8 cellular contexts compared by ENCODE assay signal in the genomic region with DNA sequence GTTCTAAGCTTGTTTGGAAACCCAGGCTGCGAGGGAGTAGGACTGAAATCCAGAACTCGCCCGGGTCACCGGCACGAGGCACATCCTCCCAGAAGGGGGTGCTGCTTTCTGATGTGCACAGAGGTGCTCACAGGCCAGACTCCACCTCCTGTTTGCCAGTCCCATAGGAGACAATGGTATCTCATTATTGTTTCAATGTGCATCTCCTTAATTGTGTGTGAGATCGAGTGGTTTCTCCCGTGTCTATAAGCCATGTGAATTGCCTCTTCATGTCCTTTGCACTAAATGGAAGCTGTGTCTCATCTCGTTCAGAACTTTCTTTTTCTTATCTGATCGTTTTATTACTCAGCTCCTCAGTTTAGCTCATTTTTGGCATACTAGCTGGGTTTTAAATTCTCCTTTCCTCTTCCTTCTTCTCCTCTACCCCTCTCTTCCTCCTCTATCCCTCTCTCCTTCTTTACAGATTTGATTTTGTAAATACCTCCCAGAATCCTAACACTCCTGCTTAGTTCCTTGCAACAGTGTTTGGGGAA. TPM values are rescaled to one million over a fixed set of nuclear protein-coding genes. Genes with fewer than 3 reads are reported as not detected.
DNase-seq lines count a peak whose midpoint lies in the region; ATAC-seq, FAIRE-seq and TF ChIP-seq lines count a peak whose summit lies in the region.

No MANE protein-coding gene starts in this region.

- H3K36me3 Mint-ChIP-seq in activated B cell treated with CpG ODN at 0.5 μM for 24 hours (ENCODE audit: low read depth): no peaks in the 10 kb centered on the region

- H3K27ac ChIP-seq in liver (ENCODE audit: low read depth in 1 of 2, low read length in 2 of 2): no peak overlapping the region

- CTCF ChIA-PET in BJ (lab: Yijun Ruan, JAX): interaction anchor here (0.8 to 8.4 kb wide), 15 partner anchors 10 to 701 kb away, joined by 3 to 81 read pairs (median 4); no protein-coding TSS in a partner anchor
- CTCF ChIA-PET in activated B cell treated with CpG ODN at 0.5 μM for 24 hours (lab: Charles Lee): interaction anchor here (0.6 to 12.1 kb wide), 53 partner anchors 12 to 701 kb away, joined by 3 to 325 read pairs (median 5); partner anchors contain the start of gene PRKCB

- TF ChIP-seq CTCF in BJ (IDR thresholded peaks at IDR 0.05; ENCODE audit: insufficient read depth, low read depth, low read length) (peak; percentile 61), activated B cell treated with CpG ODN at 0.5 μM for 24 hours (IDR thresholded peaks at IDR 0.05) (no peak), bronchial epithelial cell (IDR thresholded peaks at IDR 0.05; ENCODE audit: insufficient read depth, low read length, severe bottlenecking) (peak; percentile 71), liver (IDR thresholded peaks at IDR 0.05; ENCODE audit: low read depth, low read length, missing input control) (peak; percentile 39)

- POLR2A ChIA-PET in BJ (lab: Charles Lee): no interaction called here
- POLR2A ChIA-PET in activated B cell treated with CpG ODN at 0.5 μM for 24 hours (lab: Charles Lee): interaction anchor here (0.6 to 1.8 kb wide), 10 partner anchors 19 to 233 kb away, joined by 3 to 15 read pairs (median 5); partner anchors contain the start of gene PRKCB

- FAIRE-seq in bronchial epithelial cell (lab: Jason Lieb, UNC): no peak

- peaks cover 0 to 2% (median 0%) of the 10 kb centered on the region in 4 donors for H3K4me1 ChIP-seq in liver (ENCODE audit: control insufficient read depth in 4 of 4, insufficient read depth in 4 of 4, low read length in 3 of 4)

- peak overlapping the region; percentile 26 for H3K27ac Mint-ChIP-seq in activated B cell treated with CpG ODN at 0.5 μM for 24 hours

- no peak overlapping the region for H3K4me3 ChIP-seq in BJ (ENCODE audit: low read depth, low read length)
- H3K4me3 ChIP-seq in MG63: no peak overlapping the region
- no peak overlapping the region for H3K4me3 ChIP-seq in bronchial epithelial cell (ENCODE audit: low read depth, low read length)
- H3K4me3 ChIP-seq in liver (ENCODE audit: low read depth in 1 of 3, low read length in 3 of 3): no peak overlapping the region

- ATAC-seq in GM19397 (IDR thresholded peaks at IDR 0.05; ENCODE audit: unreplicated experiment) (peak; percentile 67), activated B cell treated with CpG ODN at 0.5 μM for 24 hours (ENCODE audit: low read depth) (peak; percentile 82)

- H3K27me3 ChIP-seq in BJ (ENCODE audit: control insufficient read depth, insufficient read depth, low read length) (no peaks in the 10 kb centered on the region), MG63 (peaks cover 18% of the 10 kb centered on the region; the same call in 1 of the 2 replicates), bronchial epithelial cell (ENCODE audit: control insufficient read depth, insufficient read depth, low read length) (peaks cover 1% of the 10 kb centered on the region), liver (ENCODE audit: control insufficient read depth in 4 of 4, insufficient read depth in 4 of 4, low read length in 3 of 4) (no peaks in the 10 kb centered on the region)

- DNase-seq in BJ (ENCODE audit: low read depth) (no peak), MG63 (peak; percentile 49), activated B cell treated with CpG ODN at 0.5 μM for 24 hours (peak; percentile 48), bronchial epithelial cell (ENCODE audit: low read depth) (peak; percentile 40), NCI-H774 (lab: John Stamatoyannopoulos, UW) (no peak)
- peak; percentile 28 for DNase-seq in stimulated activated CD8-positive, alpha-beta memory T cell treated with anti-CD3 and anti-CD28 coated beads, Interleukin-15, amount 100 ng/mL, for 24 hours (ENCODE audit: low read depth)

- H3K36me3 ChIP-seq in BJ (ENCODE audit: control insufficient read depth, insufficient read depth, low read length) (no peaks in the 10 kb centered on the region), MG63 (no peaks in the 10 kb centered on the region), bronchial epithelial cell (ENCODE audit: control insufficient read depth, insufficient read depth, low read length) (no peaks in the 10 kb centered on the region), liver (ENCODE audit: control insufficient read depth in 4 of 4, insufficient read depth in 3 of 4, low read depth in 1 of 4, low read length in 3 of 4) (no peaks in the 10 kb centered on the region)

- intact Hi-C loops in activated B cell treated with CpG ODN at 0.5 μM for 24 hours (cut with micrococcal nuclease): loop anchor here (1.0 to 2.0 kb wide), 5 partner anchors 32 to 211 kb away; partner anchors contain the start of gene PRKCB

- no peaks in the 10 kb centered on the region for H3K9me3 Mint-ChIP-seq in activated B cell treated with CpG ODN at 0.5 μM for 24 hours

- peaks cover 47% of the 10 kb centered on the region for H3K4me1 Mint-ChIP-seq in activated B cell treated with CpG ODN at 0.5 μM for 24 hours

- H3K9me3 ChIP-seq in MG63 (no peaks in the 10 kb centered on the region), liver (ENCODE audit: control insufficient read depth in 4 of 4, low read length in 3 of 4) (no peaks in the 10 kb centered on the region)

- TF ChIP-seq RAD21 in liver (IDR thresholded peaks at IDR 0.05): peak; percentile 58 to 73

- H3K27me3 Mint-ChIP-seq in activated B cell treated with CpG ODN at 0.5 μM for 24 hours: no peaks in the 10 kb centered on the region

- H3K4me3 Mint-ChIP-seq in activated B cell treated with CpG ODN at 0.5 μM for 24 hours: peak overlapping the region; percentile 51

- 11% methylated on average over 9 of the region's 9 CpGs for WGBS in liver

- no peak overlapping the region for H3K9ac ChIP-seq in liver (ENCODE audit: low read depth in 1 of 2, low read length in 2 of 2)

TF ChIP-seq in liver, 16 proteins besides CTCF, POLR2A, EP300 and RAD21:
- TF ChIP-seq FOXA2 (IDR thresholded peaks at IDR 0.05) (no peak), GABPA (IDR thresholded peaks at IDR 0.05 in 1 of 2, conservative IDR thresholded peaks at IDR 0.05 in 1 of 2) (no peak), JUND (IDR thresholded peaks at IDR 0.05) (no peak), HNF4A (conservative IDR thresholded peaks at IDR 0.05) (no peak), ZBTB33 (IDR thresholded peaks at IDR 0.05) (no peak), TAF1 (conservative IDR thresholded peaks at IDR 0.05) (no peak), NR2F2 (IDR thresholded peaks at IDR 0.05) (no peak), SP1 (IDR thresholded peaks at IDR 0.05) (no peak), HNF4G (IDR thresholded peaks at IDR 0.05) (no peak), EGR1 (IDR thresholded peaks at IDR 0.05; ENCODE audit: low read depth in 2 of 2) (no peak), YY1 (IDR thresholded peaks at IDR 0.05) (no peak), RXRA (IDR thresholded peaks at IDR 0.05) (no peak)
- TF ChIP-seq, protein P1, sequence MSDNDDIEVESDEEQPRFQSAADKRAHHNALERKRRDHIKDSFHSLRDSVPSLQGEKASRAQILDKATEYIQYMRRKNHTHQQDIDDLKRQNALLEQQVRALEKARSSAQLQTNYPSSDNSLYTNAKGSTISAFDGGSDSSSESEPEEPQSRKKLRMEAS (IDR thresholded peaks at IDR 0.05): no peak

RNA-seq across cellular contexts. Expression of gene PRKCB, which starts 32.1 kb away (rescaled TPM):
- polyA plus RNA-seq in BJ (2011; rRNA removed) (not detected in 2 replicates), liver (1 to 10 TPM; 1.6 to 1.7 TPM)
- polyA minus RNA-seq in BJ (2011; rRNA and poly(A)+ RNA removed): not detected in 2 replicates
- 0.02 TPM in 1 of 2 replicates, not detected in the other for total RNA-seq in MG63 (2014; rRNA removed; shearing (Covaris generic); ENCODE audit: low replicate concordance)
- total RNA-seq in activated B cell treated with CpG ODN at 0.5 μM for 24 hours (122 and 146 TPM in 2 replicates), bronchial epithelial cell (not detected in 2 replicates), liver (1 to 10 TPM; 6.2 to 9.4 TPM)

RNA-seq across cellular contexts. Expression of gene CHP2, which starts 48.8 kb away (rescaled TPM):
- polyA plus RNA-seq in BJ (2011; rRNA removed) (not detected in 2 replicates), liver (not detected)
- not detected in 2 replicates for polyA minus RNA-seq in BJ (2011; rRNA and poly(A)+ RNA removed)
- not detected in 2 replicates for total RNA-seq in MG63 (2014; rRNA removed; shearing (Covaris generic); ENCODE audit: low replicate concordance)
- total RNA-seq in activated B cell treated with CpG ODN at 0.5 μM for 24 hours (not detected in 2 replicates), bronchial epithelial cell (0.26 and 0.38 TPM in 2 replicates), liver (not detected)

Comparison
In these comparisons a context has a peak if more than half of its experiments do, and no peak if none do; other contexts are left out.
1. DNase-seq: peak in MG63 (single experiment), activated B cell treated with CpG ODN at 0.5 μM for 24 hours (single experiment), bronchial epithelial cell (single experiment) and stimulated activated CD8-positive, alpha-beta memory T cell treated with anti-CD3 and anti-CD28 coated beads, Interleukin-15, amount 100 ng/mL, for 24 hours (single experiment); none in BJ (single experiment) and NCI-H774 (single experiment).
2. RNA of gene PRKCB, which starts 32.1 kb away (total RNA-seq): 122 to 146 TPM in activated B cell treated with CpG ODN at 0.5 μM for 24 hours; 6.2 to 9.4 TPM in liver, 0.02 TPM in MG63 and not detected in bronchial epithelial cell; every median in the first group is over 10 times any median in the second.